Comparison of ENCODE assay signal across 21 cellular contexts in genomic region chr3:156612906-156613305, GRCh38.
"Had no signal": no experiment of that assay in that cellular context is flagged by ENCODE, and none has a peak within 500 bp of the region (broad histone marks: within the 10 kb centered on the region; RNA-seq: fewer than 3 reads in every experiment).

No MANE protein-coding gene starts in this region.

- H3K9me3 Mint-ChIP-seq: IgD-negative memory B cell had no signal

- ATAC-seq: SK-N-SH treated with all-trans-retinoic acid at 6 μM for 48 hours had no signal

- DNase-seq: KBM-7, MV-4-11, NCI-H1048, NCI-H1105, NCI-H1417, NCI-H1436 treated with DMSO at 0.1 percent for 48 hours, NCI-H1694, NCI-H2029, NCI-H2081 treated with DMSO at 0.1 percent for 48 hours, NCI-H2171, NCI-H226, NCI-H446, NCI-H510A, NCI-H524 treated with DMSO at 0.1 percent for 48 hours, NCI-H774, Right ventricle myocardium superior, RPMI8226, SIG-M5 had no signal

- H3K27me3 ChIP-seq: SJSA1 had no signal

- H3K27ac Mint-ChIP-seq: IgD-negative memory B cell had no signal

- H3K36me3 Mint-ChIP-seq: IgD-negative memory B cell had no signal

- H3K36me3 ChIP-seq: SJSA1 had no signal

- H3K27ac ChIP-seq: SJSA1 had no signal

- H3K4me3 Mint-ChIP-seq: IgD-negative memory B cell had no signal

- H3K4me3 ChIP-seq: SJSA1 had no signal
